30 cellular contexts compared by ENCODE assay signal in genomic region chr17:17727111-17727659, GRCh38. TPM values are rescaled to one million over a fixed set of nuclear protein-coding genes. Genes with fewer than 3 reads are reported as not detected.
DNase-seq lines count a peak whose midpoint lies in the region; ATAC-seq, FAIRE-seq and TF ChIP-seq lines count a peak whose summit lies in the region.
"Had no signal": no experiment of that assay in that cellular context is flagged by ENCODE, and none has a peak within 500 bp of the region (broad histone marks: within the 10 kb centered on the region; RNA-seq: fewer than 3 reads in every experiment).

No MANE protein-coding gene starts in this region.

- H3K4me2 ChIP-seq in H1 (ENCODE audit: insufficient read depth in 1 of 2, low read depth in 2 of 2, low read length in 2 of 2) = no peak overlapping the region
- H3K4me2 ChIP-seq: hepatocyte had no signal

- H2BK5ac ChIP-seq in H1 (ENCODE audit: low read depth, low read length) = no peak overlapping the region

- H3K79me2 ChIP-seq in H1 (ENCODE audit: control insufficient read depth in 1 of 2, insufficient read depth in 2 of 2, low read length in 2 of 2) = no peaks in the 10 kb centered on the region

- peaks cover 11% of the 10 kb centered on the region for H3K27me3 Mint-ChIP-seq in CD4-positive, alpha-beta T cell
- no peaks in the 10 kb centered on the region for H3K27me3 Mint-ChIP-seq in neural crest cell (ENCODE audit: low read depth)
- H3K27me3 Mint-ChIP-seq in activated naive CD4-positive, alpha-beta T cell treated with anti-CD3 and anti-CD28 coated beads for 36 hours (ENCODE audit: low read depth) = peaks cover 11% of the 10 kb centered on the region

- DNase-seq in CD4-positive, alpha-beta T cell = no peak
- DNase-seq in Panc1 (ENCODE audit: low read depth, low spot score) = no peak
- no peak for DNase-seq in H1 (ENCODE audit: low read depth in 1 of 2, low spot score in 2 of 2)
- no peak for DNase-seq in neural crest cell (ENCODE audit: low read depth, low spot score)
- no peak for DNase-seq in activated naive CD4-positive, alpha-beta T cell treated with anti-CD3 and anti-CD28 coated beads for 36 hours
- DNase-seq in COLO829 (ENCODE audit: low spot score) = no peak
- no peak for DNase-seq in SIG-M5 (lab: John Stamatoyannopoulos, UW)
- no peak for DNase-seq in germinal center (ENCODE audit: low spot score)
- DNase-seq: activated CD4-positive, alpha-beta T cell treated with anti-CD3 and anti-CD28 coated beads, Interleukin-2, amount 50 U/mL, for 1 hour; activated CD8-positive, alpha-beta memory T cell treated with anti-CD3 and anti-CD28 coated beads, Interleukin-2, amount 50 U/mL, for 48 hours; body of pancreas; CD4-positive, alpha-beta memory T cell; DMS53; effector memory CD4-positive, alpha-beta T cell; foreskin keratinocyte; GDM1; immature natural killer cell; mesendoderm; natural killer cell; NCI-H1694 treated with DMSO at 0.1 percent for 48 hours; NCI-H526 treated with DMSO at 0.1 percent for 48 hours; stimulated activated CD8-positive, alpha-beta memory T cell treated with anti-CD3 and anti-CD28 coated beads, Interleukin-4, amount 100 ng/mL, for 48 hours; stomach; WERI-Rb-1 had no signal

- H3K14ac ChIP-seq in H1 (ENCODE audit: insufficient read length) = no peak overlapping the region

- H3K18ac ChIP-seq in H1 (ENCODE audit: extremely low read depth, low read length) = no peak overlapping the region

- no peaks in the 10 kb centered on the region for H3K79me1 ChIP-seq in H1 (ENCODE audit: low read depth, low read length)

- H3K23me2 ChIP-seq in H1 (ENCODE audit: low read depth, low read length) = peaks cover 7% of the 10 kb centered on the region; the same call in 1 of the 2 replicates

- no peak for TF ChIP-seq POLR2A in H1 (IDR thresholded peaks at IDR 0.05; ENCODE audit: control extremely low read depth in 1 of 2, low read depth in 2 of 2, low read length in 2 of 2)

- no peak overlapping the region for H3K27ac ChIP-seq in CD4-positive, alpha-beta T cell (ENCODE audit: low read depth, low read length)
- H3K27ac ChIP-seq in Panc1 (ENCODE audit: low read length) (peak overlapping the region; percentile 87), H1 (ENCODE audit: low read depth, low read length) (no peak overlapping the region)
- H3K27ac ChIP-seq: foreskin keratinocyte, hepatocyte, KMS-11, tibial nerve, WERI-Rb-1 had no signal

- no peak for FAIRE-seq in H1 (lab: Jason Lieb, UNC)

- H3K4me3 ChIP-seq in Panc1 (ENCODE audit: low read depth in 2 of 2, low read length in 2 of 2) = no peak overlapping the region
- H3K4me3 ChIP-seq in H1 (ENCODE audit: extremely low read depth in 1 of 4, insufficient read depth in 2 of 4, low read depth in 3 of 4, low read length in 4 of 4) = no peak overlapping the region
- H3K4me3 ChIP-seq: body of pancreas, hepatocyte, stomach, tibial nerve had no signal

- no peak overlapping the region for H3K56ac ChIP-seq in H1 (replicated peaks; ENCODE audit: insufficient read length, low read depth, low read length)

- H2AK5ac ChIP-seq in H1 (ENCODE audit: low read depth, low read length) = no peak overlapping the region

- no peak overlapping the region for H4K5ac ChIP-seq in H1 (ENCODE audit: insufficient read length, low read depth, low read length)

- H2BK15ac ChIP-seq in H1 (ENCODE audit: low read length) = no peak overlapping the region

- peaks cover 16 to 21% of the 10 kb centered on the region in 2 experiments for H4K20me1 ChIP-seq in H1 (replicated peaks in 1 of 2; ENCODE audit: control insufficient read depth in 1 of 2, insufficient read depth in 2 of 2, low read length in 2 of 2)

- in situ Hi-C loops in Panc1 (cut with HindIII; ENCODE audit: low pct_unique_long_range_greater_than_20kb, low sequenced_read_pairs) = no loop called here

- H3K36me3 ChIP-seq in Panc1 (ENCODE audit: control insufficient read depth, insufficient read depth, low read length) (no peaks in the 10 kb centered on the region), H1 (ENCODE audit: control insufficient read depth in 2 of 4, insufficient read depth in 4 of 4, low read length in 3 of 4) (peaks cover 0 to 2% (median 0%) of the 10 kb centered on the region in 4 experiments; a peak in 1 of 8 replicates)
- H3K36me3 ChIP-seq: tibial nerve had no signal

- peaks cover 42% of the 10 kb centered on the region for H3K4me1 Mint-ChIP-seq in CD4-positive, alpha-beta T cell (ENCODE audit: low read depth)
- peaks cover 62% of the 10 kb centered on the region for H3K4me1 Mint-ChIP-seq in neural crest cell
- peaks cover 32% of the 10 kb centered on the region for H3K4me1 Mint-ChIP-seq in activated naive CD4-positive, alpha-beta T cell treated with anti-CD3 and anti-CD28 coated beads for 36 hours (ENCODE audit: low read depth)

- no peak overlapping the region for H3K4me3 Mint-ChIP-seq in CD4-positive, alpha-beta T cell
- peak overlapping the region; percentile 91 for H3K4me3 Mint-ChIP-seq in neural crest cell
- no peak overlapping the region for H3K4me3 Mint-ChIP-seq in activated naive CD4-positive, alpha-beta T cell treated with anti-CD3 and anti-CD28 coated beads for 36 hours

- WGBS in H1 (ENCODE audit: extremely low coverage in 1 of 2, insufficient coverage in 1 of 2, insufficient read length in 1 of 2, insufficient replicate concordance in 2 of 2, low coverage in 1 of 2, low lambda C conversion rate in 2 of 2, missing lambda C conversion rate in 1 of 2), 2 experiments = 68% methylated on average over 12 of the region's 13 CpGs; no CpG with 5 or more reads in 1 of the 2 experiments

- H3K9me3 ChIP-seq in CD4-positive, alpha-beta T cell (ENCODE audit: control insufficient read depth, low read length) = no peaks in the 10 kb centered on the region
- no peaks in the 10 kb centered on the region for H3K9me3 ChIP-seq in Panc1 (ENCODE audit: control insufficient read depth, insufficient read depth, low read depth, low read length)
- no peaks in the 10 kb centered on the region for H3K9me3 ChIP-seq in H1 (ENCODE audit: insufficient read depth in 2 of 2, low read depth in 1 of 2, low read length in 1 of 2)
- H3K9me3 ChIP-seq: body of pancreas, stomach, tibial nerve had no signal

- TSS peak; percentile 47 for BruUV-seq in Panc1 (replicated peaks; lab: Mats Ljungman, UMichigan)

- no peaks in the 10 kb centered on the region for H3K27me3 ChIP-seq in CD4-positive, alpha-beta T cell (ENCODE audit: control insufficient read depth, insufficient read depth, low read length)
- H3K27me3 ChIP-seq in Panc1 (ENCODE audit: control insufficient read depth, insufficient read depth, low read length) = no peaks in the 10 kb centered on the region
- peaks cover 57 to 73% (median 70%) of the 10 kb centered on the region in 4 experiments for H3K27me3 ChIP-seq in H1 (replicated peaks in 1 of 4; ENCODE audit: control insufficient read depth in 3 of 4, extremely low read depth in 1 of 4, insufficient read depth in 3 of 4, low read length in 3 of 4)
- H3K27me3 ChIP-seq: body of pancreas, foreskin keratinocyte, hepatocyte, tibial nerve had no signal

- no peak overlapping the region for H2BK20ac ChIP-seq in H1 (ENCODE audit: low read length)

- peak overlapping the region; percentile 87 for H3K27ac Mint-ChIP-seq in CD4-positive, alpha-beta T cell
- H3K27ac Mint-ChIP-seq in neural crest cell (ENCODE audit: unreplicated experiment) = no peak overlapping the region
- H3K27ac Mint-ChIP-seq in activated naive CD4-positive, alpha-beta T cell treated with anti-CD3 and anti-CD28 coated beads for 36 hours = no peak overlapping the region
- H3K27ac Mint-ChIP-seq: activated T-helper 2 cell treated with anti-CD3 and anti-CD28 coated beads, Interferon-gamma antibody, Interleukin-2, Interleukin-4, amounts not matched to agents 10 μg/mL and 5 μg/mL and 100 μg/mL, durations not matched to agents 14 hours and 24 hours and 36 hours; T-helper 2 cell treated with Interferon-gamma antibody and Interleukin-4, amounts not matched to agents 5 μg/mL and 100 μg/mL, for 36 hours had no signal

- no peak overlapping the region for H3K23ac ChIP-seq in H1 (ENCODE audit: insufficient read length)

- H3K4me1 ChIP-seq in Panc1 (ENCODE audit: control insufficient read depth, insufficient read depth, low read length) = peaks cover 61% of the 10 kb centered on the region
- peaks cover 0 to 26% (median 17%) of the 10 kb centered on the region in 4 experiments; a peak in 6 of 7 replicates for H3K4me1 ChIP-seq in H1 (replicated peaks in 1 of 4; ENCODE audit: control insufficient read depth in 3 of 4, insufficient read depth in 4 of 4, low read length in 3 of 4)

- no peak overlapping the region for H3K9ac ChIP-seq in H1 (replicated peaks in 1 of 4; ENCODE audit: extremely low read depth in 1 of 4, low read depth in 3 of 4, low read length in 3 of 4)
- H3K9ac ChIP-seq: KMS-11 had no signal

- no peak for TF ChIP-seq EP300 in H1 (IDR thresholded peaks at IDR 0.05; ENCODE audit: borderline replicate concordance in 1 of 2, low read depth in 2 of 2, low read length in 2 of 2)

- H4K8ac ChIP-seq in H1 (ENCODE audit: extremely low read depth, insufficient read depth, low read length) = no peak overlapping the region

- no peak overlapping the region for H2BK120ac ChIP-seq in H1 (replicated peaks; ENCODE audit: low read depth, low read length)

- no peak overlapping the region for H2AFZ ChIP-seq in H1 (ENCODE audit: low read length)
- H2AFZ ChIP-seq: hepatocyte had no signal

- no peak overlapping the region for H2BK12ac ChIP-seq in H1 (ENCODE audit: low read depth, low read length)

- no peak for TF ChIP-seq CTCF in CD4-positive, alpha-beta T cell (IDR thresholded peaks at IDR 0.05)
- TF ChIP-seq CTCF in Panc1 (IDR thresholded peaks at IDR 0.05) (no peak), H1 (IDR thresholded peaks at IDR 0.05; ENCODE audit: control extremely low read depth in 1 of 3, insufficient read depth in 1 of 3, low read depth in 1 of 3, low read length in 3 of 3) (no peak), neural crest cell (conservative IDR thresholded peaks at IDR 0.05) (no peak)

- no peak overlapping the region for H4K91ac ChIP-seq in H1 (replicated peaks; ENCODE audit: insufficient read length, low read length)

- no peaks in the 10 kb centered on the region for H3K9me3 Mint-ChIP-seq in CD4-positive, alpha-beta T cell
- H3K9me3 Mint-ChIP-seq in neural crest cell = no peaks in the 10 kb centered on the region
- no peaks in the 10 kb centered on the region for H3K9me3 Mint-ChIP-seq in activated naive CD4-positive, alpha-beta T cell treated with anti-CD3 and anti-CD28 coated beads for 36 hours
- H3K9me3 Mint-ChIP-seq: activated T-helper 2 cell treated with anti-CD3 and anti-CD28 coated beads, Interferon-gamma antibody, Interleukin-2, Interleukin-4, amounts not matched to agents 10 μg/mL and 5 μg/mL and 100 μg/mL, durations not matched to agents 14 hours and 24 hours and 36 hours; CD4-positive, alpha-beta memory T cell; immature natural killer cell; natural killer cell; T-helper 2 cell treated with Interferon-gamma antibody and Interleukin-4, amounts not matched to agents 5 μg/mL and 100 μg/mL, for 36 hours had no signal

- intact Hi-C loops in CD4-positive, alpha-beta T cell (cut with DNase I, micrococcal nuclease) = no loop called here
- intact Hi-C loops in Panc1 (cut with micrococcal nuclease; ENCODE audit: unreplicated experiment) = no loop called here
- intact Hi-C loops in activated naive CD4-positive, alpha-beta T cell treated with anti-CD3 and anti-CD28 coated beads for 36 hours (cut with micrococcal nuclease) = loop anchor here (2.0 kb wide), 1 partner anchor 56 kb away; no protein-coding TSS in a partner anchor

- CTCF ChIA-PET in CD4-positive, alpha-beta T cell (lab: Charles Lee) = no interaction called here
- CTCF ChIA-PET in Panc1 (lab: Charles Lee) (interaction anchor here (0.6 kb wide), 1 partner anchor 169 kb away, joined by 8 read pairs; no protein-coding TSS in a partner anchor), H1 (lab: Charles Lee; ENCODE audit: partially characterized antibody) (interaction anchor here (1.0 to 6.1 kb wide), 10 partner anchors 12 to 85 kb away, joined by 3 to 79 read pairs (median 10); no protein-coding TSS in a partner anchor)
- CTCF ChIA-PET in activated naive CD4-positive, alpha-beta T cell treated with anti-CD3 and anti-CD28 coated beads for 36 hours (lab: Charles Lee) = interaction anchor here (2.1 kb wide), 1 partner anchor 12 kb away, joined by 8 read pairs; no protein-coding TSS in a partner anchor

- no peaks in the 10 kb centered on the region for H3K36me3 Mint-ChIP-seq in CD4-positive, alpha-beta T cell (ENCODE audit: low read depth)
- no peaks in the 10 kb centered on the region for H3K36me3 Mint-ChIP-seq in neural crest cell (ENCODE audit: low read depth)
- no peaks in the 10 kb centered on the region for H3K36me3 Mint-ChIP-seq in activated naive CD4-positive, alpha-beta T cell treated with anti-CD3 and anti-CD28 coated beads for 36 hours (ENCODE audit: low read depth)
- H3K36me3 Mint-ChIP-seq: CD4-positive, alpha-beta memory T cell; immature natural killer cell; natural killer cell had no signal

- no peak for TF ChIP-seq RAD21 in H1 (IDR thresholded peaks at IDR 0.05 in 1 of 2, conservative IDR thresholded peaks at IDR 0.05 in 1 of 2; ENCODE audit: low read depth in 2 of 2, low read length in 2 of 2)

- POLR2A ChIA-PET in CD4-positive, alpha-beta T cell (lab: Charles Lee) = no interaction called here
- POLR2A ChIA-PET in Panc1 (lab: Charles Lee) (no interaction called here), H1 (lab: Charles Lee; ENCODE audit: partially characterized antibody) (interaction anchor here (1.3 kb wide), 1 partner anchor 13 kb away, joined by 3 read pairs; no protein-coding TSS in a partner anchor)

- ATAC-seq in CD4-positive, alpha-beta T cell (ENCODE audit: poor library complexity) = no peak
- ATAC-seq in Panc1 = no peak
- ATAC-seq: body of pancreas, esophagus mucosa, foreskin keratinocyte, natural killer cell had no signal

- H3K4ac ChIP-seq in H1 (replicated peaks; ENCODE audit: insufficient read length, low read depth, low read length) = no peak overlapping the region

RNA-seq across cellular contexts. Expression of gene RAI1, which starts 45.9 kb away (rescaled TPM):
- total RNA-seq in CD4-positive, alpha-beta T cell = 10 to 100 TPM; 19.3 to 25.2 TPM
- total RNA-seq in Panc1 (2021; ENCODE audit: unreplicated experiment) (51.0 TPM), neural crest cell (53.6 and 54.0 TPM in 2 replicates)
- polyA plus RNA-seq in Panc1 (2012; ENCODE audit: insufficient read length) = 39.2 TPM
- 0.80 and 1.2 TPM in 2 replicates for total RNA-seq in H1 (2021; fragmentation: NEBNext Ultra II Directional; extraction: Animal tissue kit (Norgen Biotek cat#: 25700))
- 0.39 and 0.57 TPM in 2 replicates for polyA plus RNA-seq in H1 (2011; rRNA removed)
- polyA plus RNA-seq in H1 (2011; cell fraction: cytosol; rRNA removed) = 0.45 TPM
- 1.5 TPM for polyA plus RNA-seq in H1 (2011; cell fraction: nucleus; rRNA removed)
- polyA plus RNA-seq in H1 (2012, experiment 1 of 2) = 0.89 to 1.6 TPM (median 1.1 TPM) in 4 replicates
- 0.58 TPM for polyA plus RNA-seq in H1 (2012, experiment 2 of 2)
- 0.71 TPM for polyA plus RNA-seq in H1 (2013, experiment 1 of 2)
- polyA plus RNA-seq in H1 (2013, experiment 2 of 2) = 0.57 TPM
- polyA minus RNA-seq in H1 (2011; rRNA and poly(A)+ RNA removed) = 0.13 and 0.22 TPM in 2 replicates
- polyA minus RNA-seq in H1 (2011; cell fraction: cytosol; rRNA and poly(A)+ RNA removed) = 0.73 TPM
- polyA minus RNA-seq in H1 (2011; cell fraction: nucleus; rRNA and poly(A)+ RNA removed) = 1.4 TPM
- total RNA-seq in activated naive CD4-positive, alpha-beta T cell treated with anti-CD3 and anti-CD28 coated beads for 36 hours = 10 to 100 TPM in 1 of 2 experiments, 1 to 10 TPM in 1; 9.2 to 12.0 TPM
